11 cellular contexts compared by ENCODE assay signal in the genomic region with DNA sequence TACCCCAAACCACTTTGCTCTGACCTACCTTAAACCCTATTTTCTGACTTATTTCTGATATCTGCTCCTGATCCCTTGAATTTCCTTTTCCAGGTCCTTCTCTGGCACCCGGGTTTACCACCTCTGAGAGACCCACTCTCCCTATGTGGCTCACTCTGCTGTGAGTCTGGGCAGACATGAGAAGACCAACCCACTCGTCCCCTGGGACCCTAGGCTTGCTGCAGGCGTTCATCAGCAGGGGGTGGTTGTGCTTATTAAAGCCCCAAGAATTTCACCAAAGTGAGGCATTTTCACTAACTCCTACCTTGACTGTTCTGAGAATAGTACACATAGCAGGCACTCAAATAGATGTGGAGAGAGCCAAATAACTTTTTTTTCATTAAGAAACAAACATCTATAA.
DNase-seq lines count a peak whose midpoint lies in the region; ATAC-seq and TF ChIP-seq lines count a peak whose summit lies in the region.
"Had no signal": no experiment of that assay in that cellular context is flagged by ENCODE, and none has a peak within 500 bp of the region (broad histone marks: within the 10 kb centered on the region; RNA-seq: fewer than 3 reads in every experiment).

No MANE protein-coding gene starts in this region.

- intact Hi-C loops in left ventricle myocardium superior (cut with micrococcal nuclease): no loop called here
- intact Hi-C loops in left ventricle myocardium inferior (cut with micrococcal nuclease): no loop called here

- no peak overlapping the region for H3K27ac ChIP-seq in left ventricle myocardium inferior (replicated peaks)
- H3K27ac ChIP-seq in fibroblast of lung (ENCODE audit: insufficient read depth, low read length): no peak overlapping the region
- H3K27ac ChIP-seq: neutrophil had no signal

- no peak overlapping the region for H3K27ac Mint-ChIP-seq in progenitor cell of endocrine pancreas
- H3K27ac Mint-ChIP-seq: activated naive CD4-positive, alpha-beta T cell treated with anti-CD3 and anti-CD28 coated beads for 36 hours had no signal

- H3K4me1 ChIP-seq in left ventricle myocardium inferior (peaks cover 38% of the 10 kb centered on the region), fibroblast of lung (ENCODE audit: control insufficient read depth, extremely low read depth, insufficient read depth, low read length) (peaks cover 4% of the 10 kb centered on the region)

- H3K4me3 ChIP-seq in left ventricle myocardium inferior (no peak overlapping the region), fibroblast of lung (replicated peaks in 1 of 4; ENCODE audit: control extremely low read depth in 1 of 4, insufficient read depth in 1 of 4, low read depth in 3 of 4, low read length in 4 of 4) (no peak overlapping the region)

- no peak overlapping the region for H3K9ac ChIP-seq in fibroblast of lung (ENCODE audit: insufficient read depth, low read length)

- H3K27me3 ChIP-seq in left ventricle myocardium inferior (ENCODE audit: low read depth) (no peaks in the 10 kb centered on the region), fibroblast of lung (ENCODE audit: control insufficient read depth, insufficient read depth, low read length) (no peaks in the 10 kb centered on the region)
- H3K27me3 ChIP-seq: neutrophil had no signal

- H3K9me3 ChIP-seq in left ventricle myocardium inferior (replicated peaks) (no peaks in the 10 kb centered on the region), fibroblast of lung (ENCODE audit: control insufficient read depth, insufficient read depth, low read depth, low read length) (no peaks in the 10 kb centered on the region)
- H3K9me3 ChIP-seq: neutrophil had no signal

- peaks cover 1% of the 10 kb centered on the region for H3K9me3 Mint-ChIP-seq in progenitor cell of endocrine pancreas (ENCODE audit: low read depth)
- H3K9me3 Mint-ChIP-seq: activated naive CD4-positive, alpha-beta T cell treated with anti-CD3 and anti-CD28 coated beads for 36 hours had no signal

- no peaks in the 10 kb centered on the region for H4K20me1 ChIP-seq in fibroblast of lung (ENCODE audit: control insufficient read depth, extremely low read depth, insufficient read depth, low read length)

- no peaks in the 10 kb centered on the region for H3K36me3 Mint-ChIP-seq in progenitor cell of endocrine pancreas (ENCODE audit: insufficient read depth)

- no peaks in the 10 kb centered on the region for H3K27me3 Mint-ChIP-seq in progenitor cell of endocrine pancreas

- DNase-seq in left ventricle myocardium superior (no peak), left ventricle myocardium inferior (no peak), fibroblast of lung (ENCODE audit: low read depth in 2 of 2) (peak in 1 of 2 donors; percentile 38), hippocampal formation (lab: John Stamatoyannopoulos, UW) (no peak), SHP77 treated with DMSO at 0.1 percent for 48 hours (lab: John Stamatoyannopoulos, UW) (no peak), progenitor cell of endocrine pancreas (ENCODE audit: low spot score, unreplicated experiment) (no peak), kidney tubule cell (ENCODE audit: low spot score) (no peak)
- DNase-seq: activated naive CD4-positive, alpha-beta T cell treated with anti-CD3 and anti-CD28 coated beads for 36 hours; MM.1S had no signal

- ATAC-seq in left ventricle myocardium superior: peak; percentile 43
- ATAC-seq in HG03432 (IDR thresholded peaks at IDR 0.05; ENCODE audit: unreplicated experiment): peak; percentile 73

- no peak overlapping the region for H2AFZ ChIP-seq in fibroblast of lung (ENCODE audit: low read length)

- peaks cover 5% of the 10 kb centered on the region for H3K4me1 Mint-ChIP-seq in progenitor cell of endocrine pancreas (ENCODE audit: low read depth)

- H3K4me2 ChIP-seq in fibroblast of lung (ENCODE audit: extremely low read depth, insufficient read depth, low read length): peak overlapping the region; percentile 15

- no peak overlapping the region for H3K4me3 Mint-ChIP-seq in progenitor cell of endocrine pancreas (ENCODE audit: low read depth)
- H3K4me3 Mint-ChIP-seq: activated naive CD4-positive, alpha-beta T cell treated with anti-CD3 and anti-CD28 coated beads for 36 hours had no signal

- TF ChIP-seq CTCF in left ventricle myocardium inferior (IDR thresholded peaks at IDR 0.05; ENCODE audit: borderline replicate concordance) (no peak), fibroblast of lung (conservative IDR thresholded peaks at IDR 0.05 in 1 of 2, IDR thresholded peaks at IDR 0.05 in 1 of 2; ENCODE audit: low read depth in 1 of 2, low read length in 2 of 2) (no peak), progenitor cell of endocrine pancreas (IDR thresholded peaks at IDR 0.05; ENCODE audit: unreplicated experiment) (no peak)

- no peaks in the 10 kb centered on the region for H3K36me3 ChIP-seq in left ventricle myocardium inferior
- no peaks in the 10 kb centered on the region for H3K36me3 ChIP-seq in fibroblast of lung (ENCODE audit: control insufficient read depth, insufficient read depth, low read length)
- H3K36me3 ChIP-seq: neutrophil had no signal

- H3K79me2 ChIP-seq in fibroblast of lung (ENCODE audit: control insufficient read depth, insufficient read depth, low read length): no peaks in the 10 kb centered on the region
